In genomic region chr14:61671086-61671485, GRCh38 we compare ENCODE assay signal across 9 cellular contexts. TPM values are rescaled to one million over a fixed set of nuclear protein-coding genes. Genes with fewer than 3 reads are reported as not detected.
DNase-seq lines count a peak whose midpoint lies in the region; ATAC-seq and TF ChIP-seq lines count a peak whose summit lies in the region.
"Had no signal": no experiment of that assay in that cellular context is flagged by ENCODE, and none has a peak within 500 bp of the region (broad histone marks: within the 10 kb centered on the region; RNA-seq: fewer than 3 reads in every experiment).

No MANE protein-coding gene starts in this region.

- H3K27me3 ChIP-seq in CD4-positive, alpha-beta T cell (ENCODE audit: control insufficient read depth, insufficient read depth, low read length) = no peaks in the 10 kb centered on the region

- peaks cover 24% of the 10 kb centered on the region for H3K4me1 Mint-ChIP-seq in CD4-positive, alpha-beta T cell (ENCODE audit: low read depth)

- peak in 5 of 10 experiments; percentile 5 to 27 (median 17) for DNase-seq in CD4-positive, alpha-beta T cell
- no peak for DNase-seq in activated naive CD4-positive, alpha-beta T cell treated with anti-CD3 and anti-CD28 coated beads, Interleukin-2, amount 50 U/mL, for 72 hours (ENCODE audit: low spot score in 2 of 2)
- no peak for DNase-seq in NCI-H526 (lab: John Stamatoyannopoulos, UW)
- no peak for DNase-seq in NCI-H69 (lab: John Stamatoyannopoulos, UW)
- DNase-seq in nucleus accumbens (lab: John Stamatoyannopoulos, UW) = no peak
- no peak for DNase-seq in cerebellar nuclear complex (lab: John Stamatoyannopoulos, UW)

- H3K27me3 Mint-ChIP-seq in CD4-positive, alpha-beta T cell = no peaks in the 10 kb centered on the region

- no peaks in the 10 kb centered on the region for H3K9me3 ChIP-seq in CD4-positive, alpha-beta T cell (ENCODE audit: control insufficient read depth, low read length)

- H3K4me3 Mint-ChIP-seq in CD4-positive, alpha-beta T cell = no peak overlapping the region

- no peak overlapping the region for H3K27ac Mint-ChIP-seq in CD4-positive, alpha-beta T cell
- H3K27ac Mint-ChIP-seq in activated naive CD4-positive, alpha-beta T cell treated with anti-CD3 and anti-CD28 coated beads, Interleukin-2, amount 50 U/mL, for 72 hours = peak overlapping the region in 1 of 2 donors; percentile 62

- H3K9me3 Mint-ChIP-seq in CD4-positive, alpha-beta T cell = no peaks in the 10 kb centered on the region
- no peaks in the 10 kb centered on the region for H3K9me3 Mint-ChIP-seq in activated naive CD4-positive, alpha-beta T cell treated with anti-CD3 and anti-CD28 coated beads, Interleukin-2, amount 50 U/mL, for 72 hours

- peak; percentile 93 for ATAC-seq in CD4-positive, alpha-beta T cell (ENCODE audit: poor library complexity)
- ATAC-seq in GM19452 (IDR thresholded peaks at IDR 0.05; ENCODE audit: unreplicated experiment) (peak; percentile 91), HG03378 (IDR thresholded peaks at IDR 0.05; ENCODE audit: unreplicated experiment) (peak; percentile 90)
- peak; percentile 82 to 91 for ATAC-seq in activated naive CD4-positive, alpha-beta T cell treated with anti-CD3 and anti-CD28 coated beads, Interleukin-2, amount 50 U/mL, for 72 hours
- ATAC-seq: SK-N-SH treated with all-trans-retinoic acid at 6 μM for 48 hours had no signal

- H3K36me3 Mint-ChIP-seq in CD4-positive, alpha-beta T cell (ENCODE audit: low read depth) = no peaks in the 10 kb centered on the region
- H3K36me3 Mint-ChIP-seq in activated naive CD4-positive, alpha-beta T cell treated with anti-CD3 and anti-CD28 coated beads, Interleukin-2, amount 50 U/mL, for 72 hours = no peaks in the 10 kb centered on the region

- intact Hi-C loops in CD4-positive, alpha-beta T cell (cut with DNase I, micrococcal nuclease) = loop anchor here in 1 of 2 experiments (2.0 to 5.0 kb wide), 2 partner anchors 24 to 194 kb away; partner anchors contain the start of gene HIF1A

- TF ChIP-seq CTCF in CD4-positive, alpha-beta T cell (IDR thresholded peaks at IDR 0.05) = no peak

- H3K27ac ChIP-seq in CD4-positive, alpha-beta T cell (ENCODE audit: low read depth, low read length) = peak overlapping the region; percentile 81

- CTCF ChIA-PET in CD4-positive, alpha-beta T cell (lab: Charles Lee) = no interaction called here

- POLR2A ChIA-PET in CD4-positive, alpha-beta T cell (lab: Charles Lee) = interaction anchor here (0.6 to 1.7 kb wide), 9 partner anchors 15 to 338 kb away, joined by 3 to 7 read pairs (median 5); partner anchors contain the start of genes HIF1A and SNAPC1

RNA-seq across cellular contexts. Expression of gene HIF1A, which starts 24.2 kb away (rescaled TPM):
- 100 to 1,000 TPM; 350 to 369 TPM for total RNA-seq in CD4-positive, alpha-beta T cell
- total RNA-seq in activated naive CD4-positive, alpha-beta T cell treated with anti-CD3 and anti-CD28 coated beads, Interleukin-2, amount 50 U/mL, for 72 hours = 100 to 1,000 TPM; 165 to 170 TPM
